In genomic region chr16:75486014-75486404, GRCh38 we compare ENCODE assay signal across 17 cellular contexts. TPM values are rescaled to one million over a fixed set of nuclear protein-coding genes. Genes with fewer than 3 reads are reported as not detected.
DNase-seq lines count a peak whose midpoint lies in the region; ATAC-seq, FAIRE-seq and TF ChIP-seq lines count a peak whose summit lies in the region.
"Had no signal": no experiment of that assay in that cellular context is flagged by ENCODE, and none has a peak within 500 bp of the region (broad histone marks: within the 10 kb centered on the region; RNA-seq: fewer than 3 reads in every experiment).

No MANE protein-coding gene starts in this region.

- H3K27ac Mint-ChIP-seq in T-helper 17 cell, result no peak overlapping the region
- H3K27ac Mint-ChIP-seq in CD8-positive, alpha-beta T cell, result no peak overlapping the region
- H3K27ac Mint-ChIP-seq: activated naive CD8-positive, alpha-beta T cell treated with anti-CD3 and anti-CD28 coated beads, Interleukin-2, amount 10 ng/mL, durations not matched to agents 7 days and 5 days; neural progenitor cell had no signal

- peak overlapping the region; percentile 71 for H2BK5ac ChIP-seq in H1 (ENCODE audit: low read depth, low read length)

- intact Hi-C loops in transverse colon (cut with DNase I; ENCODE audit: low total_unique reads), result no loop called here
- intact Hi-C loops in CD8-positive, alpha-beta T cell (cut with DNase I, micrococcal nuclease), result no loop called here

- H3K79me2 ChIP-seq in H1 (ENCODE audit: control insufficient read depth in 1 of 2, insufficient read depth in 2 of 2, low read length in 2 of 2), result no peaks in the 10 kb centered on the region

- TF ChIP-seq POLR2A in H1 (IDR thresholded peaks at IDR 0.05; ENCODE audit: control extremely low read depth in 1 of 2, low read depth in 2 of 2, low read length in 2 of 2) (no peak), transverse colon (IDR thresholded peaks at IDR 0.05) (peak; percentile 45)

- no peak overlapping the region for H2BK20ac ChIP-seq in H1 (ENCODE audit: low read length)

- H3K27me3 Mint-ChIP-seq in T-helper 17 cell, result peaks cover 33% of the 10 kb centered on the region
- H3K27me3 Mint-ChIP-seq in CD8-positive, alpha-beta T cell (ENCODE audit: low read depth), result peaks cover 20% of the 10 kb centered on the region

- no peak overlapping the region for H2AK5ac ChIP-seq in H1 (ENCODE audit: low read depth, low read length)

- DNase-seq in NCI-H2196 (lab: John Stamatoyannopoulos, UW; ENCODE audit: unreplicated experiment) (peak; percentile 36), NCI-H2196 treated with DMSO at 0.1 percent for 48 hours (lab: John Stamatoyannopoulos, UW; ENCODE audit: unreplicated experiment) (no peak), NCI-H2171 treated with DMSO at 0.1 percent for 48 hours (lab: John Stamatoyannopoulos, UW) (peak; percentile 86), H1 (ENCODE audit: low read depth in 1 of 2, low spot score in 2 of 2) (no peak), transverse colon (peak; percentile 71), T-helper 17 cell (no peak), HEK293T (ENCODE audit: extremely low spot score) (no peak)
- DNase-seq in CD8-positive, alpha-beta T cell, result no peak
- DNase-seq: activated naive CD8-positive, alpha-beta T cell treated with anti-CD3 and anti-CD28 coated beads, Interleukin-2, amount 10 ng/mL, durations not matched to agents 7 days and 5 days; foreskin fibroblast; NCI-H2081 treated with DMSO at 0.1 percent for 48 hours; stimulated activated CD8-positive, alpha-beta memory T cell treated with anti-CD3 and anti-CD28 coated beads, Interleukin-4, amount 100 ng/mL, for 48 hours had no signal

- POLR2A ChIA-PET in H1 (lab: Charles Lee; ENCODE audit: partially characterized antibody) (interaction anchor here (1.4 to 1.8 kb wide), 2 partner anchors 10 to 30 kb away, joined by 5 to 6 read pairs; partner anchors contain the start of gene CHST6), HEK293T (lab: Yijun Ruan, JAX) (interaction anchor here (1.2 kb wide), 1 partner anchor 80 kb away, joined by 4 read pairs; the partner anchor contains the start of gene GABARAPL2)
- POLR2A ChIA-PET in CD8-positive, alpha-beta T cell (lab: Charles Lee), result no interaction called here

- no peaks in the 10 kb centered on the region for H3K4me1 ChIP-seq in H1 (replicated peaks in 1 of 4; ENCODE audit: control insufficient read depth in 3 of 4, insufficient read depth in 4 of 4, low read length in 3 of 4)
- peaks cover 0 to 21% (median 13%) of the 10 kb centered on the region in 4 donors for H3K4me1 ChIP-seq in transverse colon
- no peaks in the 10 kb centered on the region for H3K4me1 ChIP-seq in CD8-positive, alpha-beta T cell (ENCODE audit: insufficient read depth, low read length)
- H3K4me1 ChIP-seq: neural progenitor cell had no signal

- H3K27ac ChIP-seq in H1 (ENCODE audit: low read depth, low read length), result no peak overlapping the region
- peak overlapping the region; percentile 73 to 82 (median 79) for H3K27ac ChIP-seq in transverse colon
- no peak overlapping the region for H3K27ac ChIP-seq in CD8-positive, alpha-beta T cell (ENCODE audit: low read depth, low read length)
- H3K27ac ChIP-seq: coronary artery, neural progenitor cell had no signal

- no peaks in the 10 kb centered on the region for H3K9me3 Mint-ChIP-seq in CD8-positive, alpha-beta T cell
- H3K9me3 Mint-ChIP-seq: activated naive CD8-positive, alpha-beta T cell treated with anti-CD3 and anti-CD28 coated beads, Interleukin-2, amount 10 ng/mL, durations not matched to agents 7 days and 5 days; neural progenitor cell had no signal

- FAIRE-seq in H1 (lab: Jason Lieb, UNC), result no peak
- FAIRE-seq: urothelium cell line had no signal

- H3K56ac ChIP-seq in H1 (replicated peaks; ENCODE audit: insufficient read length, low read depth, low read length), result no peak overlapping the region

- H3K14ac ChIP-seq in H1 (ENCODE audit: insufficient read length), result no peak overlapping the region

- no peak overlapping the region for H4K8ac ChIP-seq in H1 (ENCODE audit: extremely low read depth, insufficient read depth, low read length)

- H3K4me2 ChIP-seq in H1 (ENCODE audit: insufficient read depth in 1 of 2, low read depth in 2 of 2, low read length in 2 of 2), result no peak overlapping the region
- H3K4me2 ChIP-seq: neural progenitor cell had no signal

- no peak overlapping the region for H2BK15ac ChIP-seq in H1 (ENCODE audit: low read length)

- peaks cover 6% of the 10 kb centered on the region for H3K4me1 Mint-ChIP-seq in T-helper 17 cell
- H3K4me1 Mint-ChIP-seq in CD8-positive, alpha-beta T cell (ENCODE audit: low read depth), result no peaks in the 10 kb centered on the region
- H3K4me1 Mint-ChIP-seq: activated naive CD8-positive, alpha-beta T cell treated with anti-CD3 and anti-CD28 coated beads, Interleukin-2, amount 10 ng/mL, durations not matched to agents 7 days and 5 days; neural progenitor cell had no signal

- TF ChIP-seq EP300 in H1 (IDR thresholded peaks at IDR 0.05; ENCODE audit: borderline replicate concordance in 1 of 2, low read depth in 2 of 2, low read length in 2 of 2) (no peak), transverse colon (IDR thresholded peaks at IDR 0.05; ENCODE audit: low read depth) (no peak)

- in situ Hi-C loops in transverse colon (cut with MboI; ENCODE audit: low pct_ligation_motif_present in 1 of 4, low pct_unique_long_range_greater_than_20kb in 1 of 4, low sequenced_read_pairs in 3 of 4), result loop anchor here in 3 of 4 donors (25.0 kb wide), 1 partner anchor 276 kb away; no protein-coding TSS in a partner anchor

- H3K23me2 ChIP-seq in H1 (ENCODE audit: low read depth, low read length), result no peaks in the 10 kb centered on the region

- no peaks in the 10 kb centered on the region for H3K9me3 ChIP-seq in H1 (ENCODE audit: insufficient read depth in 2 of 2, low read depth in 1 of 2, low read length in 1 of 2)
- no peaks in the 10 kb centered on the region for H3K9me3 ChIP-seq in transverse colon
- no peaks in the 10 kb centered on the region for H3K9me3 ChIP-seq in T-helper 17 cell (ENCODE audit: control insufficient read depth, low read length, poor library complexity, severe bottlenecking)
- H3K9me3 ChIP-seq in CD8-positive, alpha-beta T cell (ENCODE audit: low read length), result no peaks in the 10 kb centered on the region

- no peak overlapping the region for H3K4ac ChIP-seq in H1 (replicated peaks; ENCODE audit: insufficient read length, low read depth, low read length)

- no peak overlapping the region for H2AFZ ChIP-seq in H1 (ENCODE audit: low read length)
- H2AFZ ChIP-seq: neural progenitor cell had no signal

- no peak for ATAC-seq in T-helper 17 cell
- no peak for ATAC-seq in CD8-positive, alpha-beta T cell

- H3K18ac ChIP-seq in H1 (ENCODE audit: extremely low read depth, low read length), result peak overlapping the region; percentile 48

- H4K91ac ChIP-seq in H1 (replicated peaks; ENCODE audit: insufficient read length, low read length), result no peak overlapping the region

- no peak overlapping the region; a peak in 1 of 7 replicates for H3K9ac ChIP-seq in H1 (replicated peaks in 1 of 4; ENCODE audit: extremely low read depth in 1 of 4, low read depth in 3 of 4, low read length in 3 of 4)
- H3K9ac ChIP-seq: neural progenitor cell had no signal

- TF ChIP-seq CTCF in H1 (IDR thresholded peaks at IDR 0.05; ENCODE audit: control extremely low read depth in 1 of 3, insufficient read depth in 1 of 3, low read depth in 1 of 3, low read length in 3 of 3) (no peak), transverse colon (IDR thresholded peaks at IDR 0.05) (no peak)
- no peak for TF ChIP-seq CTCF in CD8-positive, alpha-beta T cell (IDR thresholded peaks at IDR 0.05)

- H3K36me3 ChIP-seq in H1 (ENCODE audit: control insufficient read depth in 2 of 4, insufficient read depth in 4 of 4, low read length in 3 of 4), result peaks cover 0 to 9% (median 3%) of the 10 kb centered on the region in 4 experiments; a peak in 4 of 8 replicates
- no peaks in the 10 kb centered on the region for H3K36me3 ChIP-seq in transverse colon
- no peaks in the 10 kb centered on the region for H3K36me3 ChIP-seq in CD8-positive, alpha-beta T cell (ENCODE audit: insufficient read depth, low read length)
- H3K36me3 ChIP-seq: neural progenitor cell had no signal

- no peak overlapping the region for H3K4me3 Mint-ChIP-seq in T-helper 17 cell
- no peak overlapping the region for H3K4me3 Mint-ChIP-seq in CD8-positive, alpha-beta T cell
- H3K4me3 Mint-ChIP-seq: activated naive CD8-positive, alpha-beta T cell treated with anti-CD3 and anti-CD28 coated beads, Interleukin-2, amount 10 ng/mL, durations not matched to agents 7 days and 5 days; neural progenitor cell had no signal

- TF ChIP-seq RAD21 in H1 (IDR thresholded peaks at IDR 0.05 in 1 of 2, conservative IDR thresholded peaks at IDR 0.05 in 1 of 2; ENCODE audit: low read depth in 2 of 2, low read length in 2 of 2), result no peak

- peaks cover 4% of the 10 kb centered on the region; the same call in 1 of the 2 replicates for H3K79me1 ChIP-seq in H1 (ENCODE audit: low read depth, low read length)

- peaks cover 3% of the 10 kb centered on the region for H3K36me3 Mint-ChIP-seq in T-helper 17 cell (ENCODE audit: low read depth)
- no peaks in the 10 kb centered on the region for H3K36me3 Mint-ChIP-seq in CD8-positive, alpha-beta T cell
- H3K36me3 Mint-ChIP-seq: activated naive CD8-positive, alpha-beta T cell treated with anti-CD3 and anti-CD28 coated beads, Interleukin-2, amount 10 ng/mL, durations not matched to agents 7 days and 5 days; neural progenitor cell had no signal

- H2BK120ac ChIP-seq in H1 (replicated peaks; ENCODE audit: low read depth, low read length), result no peak overlapping the region

- H3K23ac ChIP-seq in H1 (ENCODE audit: insufficient read length), result no peak overlapping the region

- H3K4me3 ChIP-seq in H1 (ENCODE audit: extremely low read depth in 1 of 4, insufficient read depth in 2 of 4, low read depth in 3 of 4, low read length in 4 of 4) (no peak overlapping the region), transverse colon (no peak overlapping the region)
- H3K4me3 ChIP-seq in CD8-positive, alpha-beta T cell (ENCODE audit: low read depth, low read length), result no peak overlapping the region
- H3K4me3 ChIP-seq: coronary artery, neural progenitor cell had no signal

- no peak overlapping the region for H4K5ac ChIP-seq in H1 (ENCODE audit: insufficient read length, low read depth, low read length)

- H2BK12ac ChIP-seq in H1 (ENCODE audit: low read depth, low read length), result no peak overlapping the region

- H4K20me1 ChIP-seq in H1 (replicated peaks in 1 of 2; ENCODE audit: control insufficient read depth in 1 of 2, insufficient read depth in 2 of 2, low read length in 2 of 2), result no peaks in the 10 kb centered on the region

- CTCF ChIA-PET in H1 (lab: Charles Lee; ENCODE audit: partially characterized antibody) (interaction anchor here (0.6 to 12.3 kb wide), 5 partner anchors 12 to 134 kb away, joined by 4 to 127 read pairs (median 12); partner anchors contain the start of gene TMEM170A), HEK293T (lab: Yijun Ruan, JAX) (no interaction called here)
- CTCF ChIA-PET in CD8-positive, alpha-beta T cell (lab: Charles Lee), result interaction anchor here (1.1 to 1.7 kb wide), 3 partner anchors 13 to 32 kb away, joined by 4 to 8 read pairs (median 4); no protein-coding TSS in a partner anchor

- 90% methylated on average over 8 of the region's 8 CpGs; no CpG with 5 or more reads in 1 of the 2 experiments for WGBS in H1 (ENCODE audit: extremely low coverage in 1 of 2, insufficient coverage in 1 of 2, insufficient read length in 1 of 2, insufficient replicate concordance in 2 of 2, low coverage in 1 of 2, low lambda C conversion rate in 2 of 2, missing lambda C conversion rate in 1 of 2), 2 experiments
- 41 to 48% methylated on average over 8 of the region's 8 CpGs for WGBS in transverse colon (ENCODE audit: low coverage in 1 of 2), 2 donors

- H3K27me3 ChIP-seq in H1 (replicated peaks in 1 of 4; ENCODE audit: control insufficient read depth in 3 of 4, extremely low read depth in 1 of 4, insufficient read depth in 3 of 4, low read length in 3 of 4) (no peaks in the 10 kb centered on the region), transverse colon (no peaks in the 10 kb centered on the region)
- H3K27me3 ChIP-seq in CD8-positive, alpha-beta T cell (ENCODE audit: insufficient read depth, low read length), result no peaks in the 10 kb centered on the region
- H3K27me3 ChIP-seq: neural progenitor cell had no signal

RNA-seq across cellular contexts. Expression of gene CHST6, which starts 9.2 kb away (rescaled TPM):
- total RNA-seq in H1 (2021; fragmentation: NEBNext Ultra II Directional; extraction: Animal tissue kit (Norgen Biotek cat#: 25700)), result 25.4 and 26.4 TPM in 2 replicates
- polyA plus RNA-seq in H1 (2011; rRNA removed), result 18.2 and 26.5 TPM in 2 replicates
- polyA plus RNA-seq in H1 (2011; cell fraction: cytosol; rRNA removed), result 15.2 TPM
- polyA plus RNA-seq in H1 (2011; cell fraction: nucleus; rRNA removed), result 27.0 TPM
- 11.5 to 16.3 TPM (median 14.7 TPM) in 4 replicates for polyA plus RNA-seq in H1 (2012, experiment 1 of 2)
- 14.3 TPM for polyA plus RNA-seq in H1 (2012, experiment 2 of 2)
- 14.9 TPM for polyA plus RNA-seq in H1 (2013, experiment 1 of 2)
- 15.6 TPM for polyA plus RNA-seq in H1 (2013, experiment 2 of 2)
- polyA minus RNA-seq in H1 (2011; rRNA and poly(A)+ RNA removed), result 20.6 and 25.1 TPM in 2 replicates
- 20.6 TPM for polyA minus RNA-seq in H1 (2011; cell fraction: cytosol; rRNA and poly(A)+ RNA removed)
- 18.2 TPM for polyA minus RNA-seq in H1 (2011; cell fraction: nucleus; rRNA and poly(A)+ RNA removed)
- total RNA-seq in transverse colon (1 to 10 TPM; 1.7 to 3.7 (median 2.9) TPM), T-helper 17 cell (not detected)
- not detected for total RNA-seq in CD8-positive, alpha-beta T cell
- total RNA-seq: HT1080 had no signal

RNA-seq across cellular contexts. Expression of gene TMEM170A, which starts 21.5 kb away (rescaled TPM):
- 52.8 and 56.6 TPM in 2 replicates for total RNA-seq in H1 (2021; fragmentation: NEBNext Ultra II Directional; extraction: Animal tissue kit (Norgen Biotek cat#: 25700))
- polyA plus RNA-seq in H1 (2011; rRNA removed), result 21.1 and 22.9 TPM in 2 replicates
- 25.1 TPM for polyA plus RNA-seq in H1 (2011; cell fraction: cytosol; rRNA removed)
- 12.3 TPM for polyA plus RNA-seq in H1 (2011; cell fraction: nucleus; rRNA removed)
- polyA plus RNA-seq in H1 (2012, experiment 1 of 2), result 18.4 to 30.7 TPM (median 23.8 TPM) in 4 replicates
- 9.8 TPM for polyA plus RNA-seq in H1 (2012, experiment 2 of 2)
- polyA plus RNA-seq in H1 (2013, experiment 1 of 2), result 31.1 TPM
- 37.3 TPM for polyA plus RNA-seq in H1 (2013, experiment 2 of 2)
- polyA minus RNA-seq in H1 (2011; rRNA and poly(A)+ RNA removed), result 45.5 and 49.2 TPM in 2 replicates
- 22.3 TPM for polyA minus RNA-seq in H1 (2011; cell fraction: cytosol; rRNA and poly(A)+ RNA removed)
- polyA minus RNA-seq in H1 (2011; cell fraction: nucleus; rRNA and poly(A)+ RNA removed), result 27.2 TPM
- total RNA-seq in transverse colon (10 to 100 TPM; 16.5 to 96.7 (median 49.2) TPM), T-helper 17 cell (10 to 100 TPM; 39.7 to 46.5 TPM)
- 10 to 100 TPM; 36.9 to 37.5 TPM for total RNA-seq in CD8-positive, alpha-beta T cell

RNA-seq across cellular contexts. Expression of gene CHST5, which starts 49.9 kb away (rescaled TPM):
- total RNA-seq in H1 (2021; fragmentation: NEBNext Ultra II Directional; extraction: Animal tissue kit (Norgen Biotek cat#: 25700)), result 0.13 and 0.15 TPM in 2 replicates
- polyA plus RNA-seq in H1 (2011; rRNA removed), result 0.13 and 0.23 TPM in 2 replicates
- 0.08 TPM for polyA plus RNA-seq in H1 (2011; cell fraction: cytosol; rRNA removed)
- 0.66 TPM for polyA plus RNA-seq in H1 (2011; cell fraction: nucleus; rRNA removed)
- polyA plus RNA-seq in H1 (2012, experiment 1 of 2), result 0.23 to 0.52 TPM (median 0.40 TPM) in 3 of 4 replicates, not detected in the other
- not detected for polyA plus RNA-seq in H1 (2012, experiment 2 of 2)
- polyA plus RNA-seq in H1 (2013, experiment 1 of 2), result 0.06 TPM
- 0.13 TPM for polyA plus RNA-seq in H1 (2013, experiment 2 of 2)
- polyA minus RNA-seq in H1 (2011; rRNA and poly(A)+ RNA removed), result 0.32 and 0.41 TPM in 2 replicates
- polyA minus RNA-seq in H1 (2011; cell fraction: cytosol; rRNA and poly(A)+ RNA removed), result not detected
- 0.40 TPM for polyA minus RNA-seq in H1 (2011; cell fraction: nucleus; rRNA and poly(A)+ RNA removed)
- total RNA-seq in transverse colon (10 to 100 TPM; 17.6 to 52.0 (median 33.8) TPM), T-helper 17 cell (under 1 TPM in 1 of 2 donors, not detected in 1; 0.16 TPM)
- not detected for total RNA-seq in CD8-positive, alpha-beta T cell
- total RNA-seq: activated naive CD8-positive, alpha-beta T cell treated with anti-CD3 and anti-CD28 coated beads, Interleukin-2, amount 10 ng/mL, durations not matched to agents 7 days and 5 days; HT1080; kidney epithelial cell had no signal

RNA-seq across cellular contexts. Expression of gene CFDP1, which starts 52.7 kb away (rescaled TPM):
- total RNA-seq in H1 (2021; fragmentation: NEBNext Ultra II Directional; extraction: Animal tissue kit (Norgen Biotek cat#: 25700)), result 76.9 and 77.3 TPM in 2 replicates
- polyA plus RNA-seq in H1 (2011; rRNA removed), result 22.5 and 25.5 TPM in 2 replicates
- polyA plus RNA-seq in H1 (2011; cell fraction: cytosol; rRNA removed), result 75.0 TPM
- polyA plus RNA-seq in H1 (2011; cell fraction: nucleus; rRNA removed), result 10.9 TPM
- polyA plus RNA-seq in H1 (2012, experiment 1 of 2), result 79.8 to 101 TPM (median 87.5 TPM) in 4 replicates
- 16.6 TPM for polyA plus RNA-seq in H1 (2012, experiment 2 of 2)
- polyA plus RNA-seq in H1 (2013, experiment 1 of 2), result 108 TPM
- polyA plus RNA-seq in H1 (2013, experiment 2 of 2), result 114 TPM
- polyA minus RNA-seq in H1 (2011; rRNA and poly(A)+ RNA removed), result 15.2 and 27.2 TPM in 2 replicates
- polyA minus RNA-seq in H1 (2011; cell fraction: cytosol; rRNA and poly(A)+ RNA removed), result 17.5 TPM
- 39.8 TPM for polyA minus RNA-seq in H1 (2011; cell fraction: nucleus; rRNA and poly(A)+ RNA removed)
- total RNA-seq in transverse colon (100 to 1,000 TPM in 3 of 4 donors, 10 to 100 TPM in 1; 51.2 to 318 (median 145) TPM), T-helper 17 cell (10 to 100 TPM; 33.6 to 34.7 TPM)
- 10 to 100 TPM; 18.6 to 20.3 TPM for total RNA-seq in CD8-positive, alpha-beta T cell

Comparison
In these comparisons a context has a peak if more than half of its experiments do, and no peak if none do; other contexts are left out.
1. DNase-seq: peak in NCI-H2196 (single experiment), NCI-H2171 treated with DMSO at 0.1 percent for 48 hours (single experiment) and transverse colon (single experiment); none in NCI-H2196 treated with DMSO at 0.1 percent for 48 hours (single experiment), H1 (0 of 2), T-helper 17 cell (0 of 3), CD8-positive, alpha-beta T cell (0 of 7) and HEK293T (single experiment).
2. H3K27ac ChIP-seq: peak in transverse colon (4 of 4); none in H1 (single experiment) and CD8-positive, alpha-beta T cell (single experiment).
3. RNA of gene CHST5, which starts 49.9 kb away (total RNA-seq): 17.6 to 52.0 TPM in transverse colon; 0.16 TPM in T-helper 17 cell, 0.13 to 0.15 TPM in H1 and not detected in CD8-positive, alpha-beta T cell; every median in the first group is over 10 times any median in the second.